In genomic region chr7:111872411-111872810, GRCh38 we compare ENCODE assay signal across 27 cellular contexts.
"Had no signal": no experiment of that assay in that cellular context is flagged by ENCODE, and none has a peak within 500 bp of the region (broad histone marks: within the 10 kb centered on the region; RNA-seq: fewer than 3 reads in every experiment).

No MANE protein-coding gene starts in this region.

- ATAC-seq: activated T-cell treated with anti-CD3 and anti-CD28 coated beads, Interleukin-2, amount 50 U/mL, for 4 hours; T-helper 17 cell had no signal

- H3K4me1 ChIP-seq: Peyer's patch, SJSA1 had no signal

- H3K27me3 Mint-ChIP-seq: activated B cell treated with CpG ODN at 0.5 μM for 24 hours; activated CD4-positive, alpha-beta memory T cell treated with anti-CD3 and anti-CD28 coated beads for 36 hours; activated naive CD8-positive, alpha-beta T cell had no signal

- H3K27ac Mint-ChIP-seq: activated B cell treated with CpG ODN at 0.5 μM for 24 hours; activated CD4-positive, alpha-beta memory T cell treated with anti-CD3 and anti-CD28 coated beads for 36 hours; activated CD4-positive, alpha-beta T cell treated with anti-CD3 and anti-CD28 coated beads, Interleukin-2, amount 10 ng/mL, durations not matched to agents 7 days and 5 days; activated naive CD4-positive, alpha-beta T cell treated with anti-CD3 and anti-CD28 coated beads for 36 hours; activated naive CD8-positive, alpha-beta T cell; T-helper 17 cell had no signal

- H3K4me3 Mint-ChIP-seq: activated B cell treated with CpG ODN at 0.5 μM for 24 hours; activated CD4-positive, alpha-beta memory T cell treated with anti-CD3 and anti-CD28 coated beads for 36 hours; activated CD4-positive, alpha-beta T cell treated with anti-CD3 and anti-CD28 coated beads, Interleukin-2, amount 10 ng/mL, durations not matched to agents 7 days and 5 days; activated naive CD4-positive, alpha-beta T cell treated with anti-CD3 and anti-CD28 coated beads for 36 hours; activated naive CD8-positive, alpha-beta T cell; activated T-cell treated with anti-CD3 and anti-CD28 coated beads, Interleukin-2, amount 50 U/mL, for 4 hours; T-helper 17 cell had no signal

- H3K4me3 ChIP-seq: cardiac muscle cell, Peyer's patch, SJSA1 had no signal

- H3K27ac ChIP-seq: brain microvascular endothelial cell, cardiac muscle cell, Peyer's patch, RWPE1, SJSA1 had no signal

- H3K27me3 ChIP-seq: brain microvascular endothelial cell, Peyer's patch, SJSA1 had no signal

- H3K9me3 Mint-ChIP-seq: activated B cell treated with CpG ODN at 0.5 μM for 24 hours; activated CD4-positive, alpha-beta memory T cell treated with anti-CD3 and anti-CD28 coated beads for 36 hours; activated CD4-positive, alpha-beta T cell treated with anti-CD3 and anti-CD28 coated beads, Interleukin-2, amount 10 ng/mL, durations not matched to agents 7 days and 5 days; activated naive CD4-positive, alpha-beta T cell treated with anti-CD3 and anti-CD28 coated beads for 36 hours; activated T-cell treated with anti-CD3 and anti-CD28 coated beads, Interleukin-2, amount 50 U/mL, for 4 hours had no signal

- DNase-seq: activated B cell treated with CpG ODN at 0.5 μM for 24 hours; activated CD4-positive, alpha-beta memory T cell treated with anti-CD3 and anti-CD28 coated beads for 36 hours; activated CD4-positive, alpha-beta T cell treated with anti-CD3 and anti-CD28 coated beads, Interleukin-2, amount 10 ng/mL, durations not matched to agents 7 days and 5 days; activated CD8-positive, alpha-beta memory T cell treated with anti-CD3 and anti-CD28 coated beads for 24 hours; activated effector memory CD4-positive, alpha-beta T cell treated with anti-CD3 and anti-CD28 coated beads, Interleukin-2, amount 50 U/mL, for 16 hours; activated naive CD4-positive, alpha-beta T cell treated with anti-CD3 and anti-CD28 coated beads for 36 hours; activated T-cell treated with anti-CD3 and anti-CD28 coated beads, Interleukin-2, amount 50 U/mL, for 4 hours; amygdala; brain microvascular endothelial cell; IMR-90; Kasumi-1; KBM-7; NCI-H1105 treated with DMSO at 0.1 percent for 48 hours; NCI-H1930; NCI-H2107; NCI-H2227 treated with DMSO at 0.1 percent for 48 hours; NCI-H446 treated with DMSO at 0.1 percent for 48 hours; NCI-H526 treated with DMSO at 0.1 percent for 48 hours; NK-92 treated with Interleukin-12 subunit alpha and Interleukin-12 subunit beta, amount 100 ng/mL, for 24 hours; Peyer's patch; SHP77; T-helper 17 cell; T-helper 9 cell had no signal

- H3K36me3 ChIP-seq: brain microvascular endothelial cell, cardiac muscle cell, Peyer's patch, SJSA1 had no signal

- H3K36me3 Mint-ChIP-seq: activated CD4-positive, alpha-beta memory T cell treated with anti-CD3 and anti-CD28 coated beads for 36 hours; activated naive CD8-positive, alpha-beta T cell had no signal

- H3K4me1 Mint-ChIP-seq: activated B cell treated with CpG ODN at 0.5 μM for 24 hours; activated CD4-positive, alpha-beta T cell treated with anti-CD3 and anti-CD28 coated beads, Interleukin-2, amount 10 ng/mL, durations not matched to agents 7 days and 5 days; T-helper 17 cell had no signal

- H3K9me3 ChIP-seq: Peyer's patch, SJSA1 had no signal
